In the genomic region with DNA sequence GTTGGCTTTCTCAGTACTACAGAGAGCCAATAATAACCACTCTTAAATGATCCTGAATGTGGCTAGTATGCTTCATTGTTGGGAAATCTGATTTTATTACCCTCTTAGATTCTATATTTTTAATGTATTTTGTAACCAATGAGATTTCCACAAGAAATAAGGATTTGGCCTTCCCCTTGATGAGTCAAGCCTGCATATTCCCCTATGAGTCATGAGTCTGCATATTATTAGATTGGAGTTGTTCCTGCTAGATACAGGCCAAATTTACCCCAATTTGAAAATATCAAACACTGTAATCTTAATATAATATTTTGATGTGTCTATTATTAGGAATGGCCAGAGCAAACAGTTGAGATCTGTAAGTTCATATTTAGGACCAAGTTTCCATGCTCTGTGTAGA, we compare ENCODE assay signal across 26 cellular contexts.
DNase-seq lines count a peak whose midpoint lies in the region; ATAC-seq and TF ChIP-seq lines count a peak whose summit lies in the region.
"Had no signal": no experiment of that assay in that cellular context is flagged by ENCODE, and none has a peak within 500 bp of the region (broad histone marks: within the 10 kb centered on the region; RNA-seq: fewer than 3 reads in every experiment).

No MANE protein-coding gene starts in this region.

- ATAC-seq in GM21381 (IDR thresholded peaks at IDR 0.05; ENCODE audit: unreplicated experiment) (no peak), GM21737 (IDR thresholded peaks at IDR 0.05; ENCODE audit: unreplicated experiment) (no peak)
- ATAC-seq: HCT116; stimulated activated naive CD8-positive, alpha-beta T cell treated with anti-CD3 and anti-CD28 coated beads, Interleukin-15, amount 100 ng/mL, for 72 hours had no signal

- H2AFZ ChIP-seq in smooth muscle cell (ENCODE audit: low read depth) = peak overlapping the region; percentile 23

- peaks cover 15% of the 10 kb centered on the region for H3K4me1 ChIP-seq in adipocyte (ENCODE audit: control insufficient read depth, insufficient read depth, low read length)
- no peaks in the 10 kb centered on the region for H3K4me1 ChIP-seq in smooth muscle cell (ENCODE audit: low read depth)
- H3K4me1 ChIP-seq: SJCRH30 had no signal

- peak overlapping the region; percentile 12 for H3K9ac ChIP-seq in adipocyte (ENCODE audit: low read length)
- H3K9ac ChIP-seq in smooth muscle cell (ENCODE audit: low read depth) = no peak overlapping the region
- H3K9ac ChIP-seq: KMS-11 had no signal

- H3K4me3 ChIP-seq in adipocyte (ENCODE audit: low read length) (peak overlapping the region; percentile 30), fibroblast of pulmonary artery (replicated peaks; ENCODE audit: low read depth, low read length) (no peak overlapping the region), smooth muscle cell (no peak overlapping the region)
- H3K4me3 ChIP-seq: SJCRH30 had no signal

- no peaks in the 10 kb centered on the region for H3K79me2 ChIP-seq in smooth muscle cell (ENCODE audit: low read depth)

- no peaks in the 10 kb centered on the region for H3K27me3 ChIP-seq in adipocyte (replicated peaks; ENCODE audit: control insufficient read depth, insufficient read depth, low read length)
- no peaks in the 10 kb centered on the region for H3K27me3 ChIP-seq in smooth muscle cell (ENCODE audit: low read depth)
- H3K27me3 ChIP-seq: SJCRH30 had no signal

- no peaks in the 10 kb centered on the region for H3K36me3 ChIP-seq in adipocyte (ENCODE audit: control insufficient read depth, insufficient read depth, low read length, severe bottlenecking)
- no peaks in the 10 kb centered on the region for H3K36me3 ChIP-seq in smooth muscle cell (ENCODE audit: low read depth)
- H3K36me3 ChIP-seq: SJCRH30 had no signal

- peak overlapping the region; percentile 9 for H3K4me2 ChIP-seq in smooth muscle cell
- H3K4me2 ChIP-seq: KMS-11 had no signal

- H3K9me3 ChIP-seq in adipocyte (ENCODE audit: control insufficient read depth, low read length) (no peaks in the 10 kb centered on the region), smooth muscle cell (replicated peaks; ENCODE audit: low read depth) (no peaks in the 10 kb centered on the region)
- H3K9me3 ChIP-seq: SJCRH30 had no signal

- H4K20me1 ChIP-seq in smooth muscle cell (ENCODE audit: low read depth) = no peaks in the 10 kb centered on the region

- no peaks in the 10 kb centered on the region for H3F3A ChIP-seq in smooth muscle cell (ENCODE audit: low read depth)

- H3K27ac ChIP-seq in smooth muscle cell (ENCODE audit: low read depth) = peak overlapping the region; percentile 49
- H3K27ac ChIP-seq: KMS-11, SJCRH30, VCaP had no signal

- DNase-seq in HT1080 (ENCODE audit: low read depth) (peak; percentile 43), adipocyte (ENCODE audit: low read depth) (no peak), fibroblast of pulmonary artery (ENCODE audit: low read depth) (peak; percentile 43), smooth muscle cell (lab: John Stamatoyannopoulos, UW; ENCODE audit: unreplicated experiment) (no peak), NCI-H1436 treated with DMSO at 0.1 percent for 48 hours (lab: John Stamatoyannopoulos, UW) (no peak), SHP77 (lab: John Stamatoyannopoulos, UW) (no peak)
- DNase-seq: activated CD4-positive, alpha-beta T cell treated with anti-CD3 and anti-CD28 coated beads, Interleukin-2, amount 10 ng/mL, durations not matched to agents 7 days and 5 days; AML-193; DMS79; mammary epithelial cell; MV-4-11; NCI-H1930; NCI-H2227 treated with DMSO at 0.1 percent for 48 hours; NCI-H82; occipital lobe; retina; stimulated activated CD4-positive, alpha-beta T cell treated with anti-CD3 and anti-CD28 coated beads, Interleukin-12 subunit alpha, Interleukin-12 subunit beta, amount 100 ng/mL, for 4 hours; stimulated activated CD4-positive, alpha-beta T cell treated with anti-CD3 and anti-CD28 coated beads, Interleukin-4, amount 100 ng/mL, for 4 hours; stimulated activated naive CD8-positive, alpha-beta T cell treated with anti-CD3 and anti-CD28 coated beads, Interleukin-15, amount 100 ng/mL, for 72 hours; T-helper 2 cell had no signal

- TF ChIP-seq CTCF in fibroblast of pulmonary artery (IDR thresholded peaks at IDR 0.05; ENCODE audit: low read length, missing control alignments) (no peak), smooth muscle cell (IDR thresholded peaks at IDR 0.05; ENCODE audit: borderline replicate concordance, insufficient read depth, poor library complexity, severe bottlenecking) (no peak)

Comparison
In these comparisons a context has a peak if more than half of its experiments do, and no peak if none do; other contexts are left out.
1. DNase-seq: peak in HT1080 (single experiment) and fibroblast of pulmonary artery (single experiment); none in adipocyte (single experiment), smooth muscle cell (single experiment), NCI-H1436 treated with DMSO at 0.1 percent for 48 hours (single experiment) and SHP77 (0 of 2).